ENCODE assay signal across 40 cellular contexts in genomic region chr10:88661018-88661417, GRCh38. TPM values are rescaled to one million over a fixed set of nuclear protein-coding genes. Genes with fewer than 3 reads are reported as not detected.
DNase-seq lines count a peak whose midpoint lies in the region; FAIRE-seq and TF ChIP-seq lines count a peak whose summit lies in the region.
"Had no signal": no experiment of that assay in that cellular context is flagged by ENCODE, and none has a peak within 500 bp of the region (broad histone marks: within the 10 kb centered on the region; RNA-seq: fewer than 3 reads in every experiment).

No MANE protein-coding gene starts in this region.

- no peak for TF ChIP-seq EP300 in SK-N-SH (IDR thresholded peaks at IDR 0.05; ENCODE audit: borderline replicate concordance in 1 of 2, low read depth in 1 of 2, low read length in 1 of 2)

- DNase-seq in GM12891 (ENCODE audit: insufficient read length, low spot score) (no peak), SK-N-SH (no peak), kidney tubule cell (ENCODE audit: low spot score) (peak; percentile 57), renal cortical epithelial cell (ENCODE audit: low read depth) (peak; percentile 27), Peyer's patch (no peak), NCI-H1436 (lab: John Stamatoyannopoulos, UW) (no peak), NAMALWA (ENCODE audit: low spot score) (no peak), Ammon's horn (ENCODE audit: low spot score) (no peak)
- DNase-seq: activated CD4-positive, alpha-beta T cell treated with anti-CD3 and anti-CD28 coated beads for 4 hours; activated CD8-positive, alpha-beta memory T cell treated with anti-CD3 and anti-CD28 coated beads for 24 hours; activated naive CD8-positive, alpha-beta T cell treated with anti-CD3 and anti-CD28 coated beads for 36 hours; activated T-cell treated with anti-CD3 and anti-CD28 coated beads for 4 hours; anterior cingulate cortex; Caco-2; DMS79 treated with DMSO at 0.1 percent for 48 hours; effector CD8-positive, alpha-beta T cell; erythroblast; glutamatergic neuron; H7; Karpas-422; midbrain; naive thymus-derived CD8-positive, alpha-beta T cell; NCI-H1417 treated with DMSO at 0.1 percent for 48 hours; NCI-H2081 treated with DMSO at 0.1 percent for 48 hours; NCI-H345; Right ventricle myocardium superior; stimulated activated CD4-positive, alpha-beta T cell treated with anti-CD3 and anti-CD28 coated beads, Interleukin-12 subunit alpha, Interleukin-12 subunit beta, amount 100 ng/mL, for 4 hours; stimulated activated CD4-positive, alpha-beta T cell treated with anti-CD3 and anti-CD28 coated beads, Interleukin-2, amount 100 ng/mL, for 48 hours; SW 1271; T1000; WERI-Rb-1 had no signal

- CTCF ChIA-PET in SK-N-SH (lab: Yijun Ruan, JAX) = interaction anchor here (1.3 to 2.5 kb wide), 2 partner anchors 13 to 27 kb away, joined by 3 to 8 read pairs; no protein-coding TSS in a partner anchor

- POLR2A ChIA-PET in SK-N-SH (lab: Yijun Ruan, JAX) = no interaction called here

- peak overlapping the region; percentile 8 to 77; a peak in 2 of 4 replicates for H3K27ac ChIP-seq in SK-N-SH (ENCODE audit: low read depth in 2 of 2, low read length in 1 of 2)
- no peak overlapping the region for H3K27ac ChIP-seq in Peyer's patch
- H3K27ac ChIP-seq: C4-2B, prostate gland, tibial nerve, WERI-Rb-1 had no signal

- H3F3A ChIP-seq in SK-N-SH (replicated peaks; ENCODE audit: insufficient read depth) = peaks cover 9% of the 10 kb centered on the region

- no peak overlapping the region for H3K4me3 ChIP-seq in SK-N-SH (ENCODE audit: low read depth in 2 of 2, low read length in 1 of 2)
- no peak overlapping the region for H3K4me3 ChIP-seq in Peyer's patch
- H3K4me3 ChIP-seq: prostate gland, tibial nerve had no signal

- H3K4me1 ChIP-seq in SK-N-SH (ENCODE audit: control insufficient read depth in 1 of 2, insufficient read depth in 2 of 2, low read depth in 1 of 2, low read length in 1 of 2) = peaks cover 0 to 19% of the 10 kb centered on the region in 2 experiments; a peak in 2 of 4 replicates
- no peaks in the 10 kb centered on the region for H3K4me1 ChIP-seq in Peyer's patch
- H3K4me1 ChIP-seq: Caco-2, prostate gland, tibial nerve had no signal

- H3K9ac ChIP-seq in SK-N-SH = no peak overlapping the region

- H3K27me3 ChIP-seq in SK-N-SH (ENCODE audit: insufficient read depth) = no peaks in the 10 kb centered on the region
- no peaks in the 10 kb centered on the region for H3K27me3 ChIP-seq in Peyer's patch
- H3K27me3 ChIP-seq: tibial nerve had no signal

- TF ChIP-seq POLR2A in GM12891 (IDR thresholded peaks at IDR 0.05; ENCODE audit: low read depth, low read length) (no peak), Peyer's patch (IDR thresholded peaks at IDR 0.05) (no peak)

- peak overlapping the region; percentile 87 for H2AFZ ChIP-seq in SK-N-SH (ENCODE audit: low read depth)

- FAIRE-seq in GM12891 (lab: Jason Lieb, UNC) = peak; percentile 54
- FAIRE-seq: bronchial epithelial cell, HepG2, islet of Langerhans had no signal

- TF ChIP-seq RAD21 in SK-N-SH (IDR thresholded peaks at IDR 0.05; ENCODE audit: low read length) = no peak

- H3K79me2 ChIP-seq in SK-N-SH (ENCODE audit: insufficient read depth) = no peaks in the 10 kb centered on the region

- no peak overlapping the region for H3K4me2 ChIP-seq in SK-N-SH

- no peaks in the 10 kb centered on the region for H3K9me2 ChIP-seq in SK-N-SH

- H3K36me3 ChIP-seq in SK-N-SH (replicated peaks in 1 of 2; ENCODE audit: control insufficient read depth in 1 of 2, insufficient read depth in 2 of 2, low read length in 1 of 2) (no peaks in the 10 kb centered on the region), Peyer's patch (no peaks in the 10 kb centered on the region)
- H3K36me3 ChIP-seq: prostate gland, tibial nerve, WERI-Rb-1 had no signal

- TF ChIP-seq CTCF in SK-N-SH (IDR thresholded peaks at IDR 0.05) (no peak), Peyer's patch (IDR thresholded peaks at IDR 0.05) (no peak)

- H3K9me3 ChIP-seq in SK-N-SH = no peaks in the 10 kb centered on the region
- H3K9me3 ChIP-seq in Peyer's patch = no peaks in the 10 kb centered on the region
- H3K9me3 ChIP-seq: Caco-2, prostate gland, tibial nerve had no signal

- no peaks in the 10 kb centered on the region for H4K20me1 ChIP-seq in SK-N-SH (ENCODE audit: insufficient read depth)

TF ChIP-seq in GM12891, 5 proteins besides CTCF, POLR2A, EP300 and RAD21:
- TF ChIP-seq TAF1 (IDR thresholded peaks at IDR 0.05; ENCODE audit: low read depth, low read length) (no peak), POLR2AphosphoS5 (IDR thresholded peaks at IDR 0.05; ENCODE audit: low read depth, low read length) (no peak), POU2F2 (IDR thresholded peaks at IDR 0.05; ENCODE audit: low read depth, low read length) (no peak), SPI1 (IDR thresholded peaks at IDR 0.05; ENCODE audit: low read depth, low read length) (no peak), PAX5 (IDR thresholded peaks at IDR 0.05; ENCODE audit: insufficient read depth, low read length, severe bottlenecking) (no peak)

TF ChIP-seq in SK-N-SH, 30 proteins besides CTCF, POLR2A, EP300 and RAD21:
- no peak for TF ChIP-seq SIN3A (IDR thresholded peaks at IDR 0.05; ENCODE audit: borderline replicate concordance, low read depth, low read length)
- TF ChIP-seq NRF1 (IDR thresholded peaks at IDR 0.05; ENCODE audit: low read depth, low read length) = no peak
- no peak for TF ChIP-seq TCF12 (IDR thresholded peaks at IDR 0.05)
- TF ChIP-seq FOSL2 (IDR thresholded peaks at IDR 0.05; ENCODE audit: borderline replicate concordance, low read depth) = no peak
- no peak for TF ChIP-seq PBX3 (IDR thresholded peaks at IDR 0.05)
- TF ChIP-seq ELF1 (IDR thresholded peaks at IDR 0.05) = no peak
- no peak for TF ChIP-seq MXI1 (IDR thresholded peaks at IDR 0.05; ENCODE audit: low read depth, low read length)
- TF ChIP-seq ZBTB33 (IDR thresholded peaks at IDR 0.05; ENCODE audit: borderline replicate concordance, low read depth) = no peak

RNA-seq across cellular contexts. Expression of gene LIPF, which starts 3.2 kb away (rescaled TPM):
- polyA plus RNA-seq in GM12891 (2012; ENCODE audit: low read depth, missing spikeins) = not detected
- 0.06 and 0.07 TPM in 2 replicates for polyA plus RNA-seq in SK-N-SH (2012; rRNA removed)
- polyA plus RNA-seq in SK-N-SH (2012; cell fraction: cytosol; rRNA removed) = 0.03 TPM in 2 replicates
- polyA plus RNA-seq in SK-N-SH (2012; cell fraction: nucleus; rRNA removed) = not detected in 2 replicates
- total RNA-seq in renal cortical epithelial cell (not detected in 2 replicates), Peyer's patch (not detected)
- total RNA-seq: activated naive CD8-positive, alpha-beta T cell treated with anti-CD3 and anti-CD28 coated beads for 36 hours; bronchial epithelial cell; Caco-2; fibroblast of villous mesenchyme; H7; HepG2; liver; naive thymus-derived CD8-positive, alpha-beta T cell; prostate gland; Right ventricle myocardium superior; sciatic nerve; tibial nerve had no signal
- polyA plus RNA-seq: HepG2; liver; naive thymus-derived CD8-positive, alpha-beta T cell had no signal

RNA-seq across cellular contexts. Expression of gene LIPK, which starts 45.0 kb away (rescaled TPM):
- not detected for polyA plus RNA-seq in GM12891 (2012; ENCODE audit: low read depth, missing spikeins)
- polyA plus RNA-seq in SK-N-SH (2012; rRNA removed) = not detected in 2 replicates
- not detected in 2 replicates for polyA plus RNA-seq in SK-N-SH (2012; cell fraction: cytosol; rRNA removed)
- not detected in 2 replicates for polyA plus RNA-seq in SK-N-SH (2012; cell fraction: nucleus; rRNA removed)
- total RNA-seq in renal cortical epithelial cell = not detected in 2 replicates
- total RNA-seq in Peyer's patch = not detected
- total RNA-seq: activated naive CD8-positive, alpha-beta T cell treated with anti-CD3 and anti-CD28 coated beads for 36 hours; bronchial epithelial cell; Caco-2; fibroblast of villous mesenchyme; H7; HepG2; liver; naive thymus-derived CD8-positive, alpha-beta T cell; prostate gland; Right ventricle myocardium superior; sciatic nerve; tibial nerve had no signal
- polyA plus RNA-seq: HepG2; liver; naive thymus-derived CD8-positive, alpha-beta T cell had no signal

Comparison
In these comparisons a context has a peak if more than half of its experiments do, and no peak if none do; other contexts are left out.
1. DNase-seq: peak in kidney tubule cell (single experiment) and renal cortical epithelial cell (single experiment); none in GM12891 (single experiment), SK-N-SH (single experiment), Peyer's patch (0 of 3), NCI-H1436 (single experiment), NAMALWA (single experiment) and Ammon's horn (single experiment).
2. H3K27ac ChIP-seq: peak in SK-N-SH (2 of 2); none in Peyer's patch (0 of 4).